ENCODE assay signal across 8 cellular contexts in the genomic region with DNA sequence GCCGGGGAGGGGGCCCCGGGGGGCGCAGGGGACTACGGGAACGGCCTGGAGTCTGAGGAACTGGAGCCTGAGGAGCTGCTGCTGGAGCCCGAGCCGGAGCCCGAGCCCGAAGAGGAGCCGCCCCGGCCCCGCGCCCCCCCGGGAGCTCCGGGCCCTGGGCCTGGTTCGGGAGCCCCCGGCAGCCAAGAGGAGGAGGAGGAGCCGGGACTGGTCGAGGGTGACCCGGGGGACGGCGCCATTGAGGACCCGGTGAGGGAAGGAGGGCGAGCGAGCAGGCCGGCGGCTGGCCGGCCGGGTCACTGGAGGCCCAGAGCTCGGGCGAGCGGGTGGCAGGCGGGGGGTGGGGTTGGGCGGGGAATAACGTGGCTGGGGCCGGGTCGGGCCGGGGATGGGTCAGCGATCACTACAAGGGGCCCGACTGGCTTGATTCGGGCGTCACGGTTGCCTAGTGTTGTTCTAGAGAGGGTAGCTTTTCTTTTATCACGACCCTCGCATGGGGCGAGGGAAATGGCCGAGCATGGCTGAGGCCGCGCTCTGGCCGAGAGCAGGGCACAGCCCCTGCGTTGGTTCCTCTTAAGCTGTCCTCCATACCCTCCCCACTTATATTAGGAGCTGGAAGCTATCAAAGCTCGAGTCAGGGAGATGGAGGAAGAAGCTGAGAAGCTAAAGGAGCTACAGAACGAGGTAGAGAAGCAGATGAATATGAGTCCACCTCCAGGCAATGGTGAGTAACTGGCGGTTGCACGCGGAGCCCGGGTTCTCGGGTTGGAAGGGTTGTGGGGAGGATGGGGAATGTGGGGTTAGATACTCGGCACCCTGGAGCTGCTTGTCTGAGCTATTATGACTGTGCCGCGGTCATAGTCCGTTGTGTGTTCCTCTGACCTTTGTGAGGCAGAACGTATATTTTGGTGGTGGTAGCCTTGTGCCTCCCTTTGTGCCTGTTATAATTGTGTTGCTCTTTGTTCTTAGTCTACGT. TPM values are rescaled to one million over a fixed set of nuclear protein-coding genes. Genes with fewer than 3 reads are reported as not detected.
A peak's percentile ranks its signal among the peaks of the same experiment; 100 is the strongest.
DNase-seq lines count a peak whose midpoint lies in the region; ATAC-seq and TF ChIP-seq lines count a peak whose summit lies in the region.

No MANE protein-coding gene starts in this region.

- H3K4me1 ChIP-seq in HAP-1 (peaks cover 17% of the 10 kb centered on the region), mucosa of descending colon (ENCODE audit: low read depth) (peaks cover 10% of the 10 kb centered on the region), stomach (peaks cover 19 to 36% (median 29%) of the 10 kb centered on the region in 4 donors)

- H3K9me3 Mint-ChIP-seq in activated CD4-positive, alpha-beta memory T cell treated with anti-CD3 and anti-CD28 coated beads, Interleukin-2, amount 10 ng/mL, durations not matched to agents 7 days and 5 days, result peaks cover 5% of the 10 kb centered on the region
- H3K9me3 Mint-ChIP-seq in endothelial cell (ENCODE audit: unreplicated experiment), result no peaks in the 10 kb centered on the region

- POLR2A ChIA-PET in activated CD4-positive, alpha-beta memory T cell treated with anti-CD3 and anti-CD28 coated beads, Interleukin-2, amount 10 ng/mL, durations not matched to agents 7 days and 5 days (lab: Charles Lee), result interaction anchor here (0.6 to 7.2 kb wide), 28 partner anchors 9 to 1465 kb away, joined by 3 to 282 read pairs (median 4); a partner anchor contains a TSS

- H3K4me1 Mint-ChIP-seq in activated CD4-positive, alpha-beta memory T cell treated with anti-CD3 and anti-CD28 coated beads, Interleukin-2, amount 10 ng/mL, durations not matched to agents 7 days and 5 days, result peaks cover 31% of the 10 kb centered on the region
- H3K4me1 Mint-ChIP-seq in endothelial cell (ENCODE audit: unreplicated experiment), result peaks cover 40% of the 10 kb centered on the region

- intact Hi-C loops in mucosa of descending colon (cut with DNase I, micrococcal nuclease), result loop anchor here in 1 of 2 donors (10.0 kb wide), 1 partner anchor 143 kb away; a partner anchor contains a TSS
- intact Hi-C loops in stomach (cut with DNase I; ENCODE audit: low total_unique reads), result loop anchor here (10.0 kb wide), 2 partner anchors 143 to 243 kb away; a partner anchor contains a TSS

- 0 to 1% (median 1%) methylated on average over 31 to 64 of the region's 64 CpGs for WGBS in stomach, 5 donors

- H3K36me3 Mint-ChIP-seq in activated CD4-positive, alpha-beta memory T cell treated with anti-CD3 and anti-CD28 coated beads, Interleukin-2, amount 10 ng/mL, durations not matched to agents 7 days and 5 days (ENCODE audit: low read depth), result peaks cover 48% of the 10 kb centered on the region
- H3K36me3 Mint-ChIP-seq in endothelial cell (ENCODE audit: low read depth, unreplicated experiment), result peaks cover 33% of the 10 kb centered on the region

- TF ChIP-seq EP300 in stomach (IDR thresholded peaks at IDR 0.05), result no peak

- H3K9me3 ChIP-seq in HAP-1 (no peaks in the 10 kb centered on the region), mucosa of descending colon (no peaks in the 10 kb centered on the region), stomach (no peaks in the 10 kb centered on the region)

- H3K4me3 ChIP-seq in HAP-1 (peak overlapping the region; percentile 88), mucosa of descending colon (peak overlapping the region; percentile 91), stomach (peak overlapping the region; percentile 90 to 96 (median 92))

- TF ChIP-seq CTCF in endothelial cell (IDR thresholded peaks at IDR 0.05; ENCODE audit: unreplicated experiment) (no peak), mucosa of descending colon (IDR thresholded peaks at IDR 0.05) (no peak), stomach (IDR thresholded peaks at IDR 0.05) (no peak)

- CTCF ChIA-PET in activated CD4-positive, alpha-beta memory T cell treated with anti-CD3 and anti-CD28 coated beads, Interleukin-2, amount 10 ng/mL, durations not matched to agents 7 days and 5 days (lab: Charles Lee), result interaction anchor here (0.5 to 4.6 kb wide), 26 partner anchors 11 to 1100 kb away, joined by 3 to 58 read pairs (median 4); a partner anchor contains a TSS

- peak overlapping the region; percentile 87 for H3K4me3 Mint-ChIP-seq in activated CD4-positive, alpha-beta memory T cell treated with anti-CD3 and anti-CD28 coated beads, Interleukin-2, amount 10 ng/mL, durations not matched to agents 7 days and 5 days
- peak overlapping the region; percentile 94 for H3K4me3 Mint-ChIP-seq in endothelial cell (ENCODE audit: unreplicated experiment)

- in situ Hi-C loops in G401 (cut with HindIII; ENCODE audit: low sequenced_read_pairs) (no loop called here), HAP-1 (cut with MboI; ENCODE audit: low sequenced_read_pairs) (loop anchor here (10.0 kb wide), 1 partner anchor 233 kb away; a partner anchor contains a TSS)

- H3K27me3 ChIP-seq in HAP-1 (ENCODE audit: low read depth), result no peaks in the 10 kb centered on the region
- H3K27me3 ChIP-seq in stomach, result no peaks in the 10 kb centered on the region

- no peak for TF ChIP-seq POLR2A in stomach (IDR thresholded peaks at IDR 0.05)

- no peaks in the 10 kb centered on the region for H3K27me3 Mint-ChIP-seq in activated CD4-positive, alpha-beta memory T cell treated with anti-CD3 and anti-CD28 coated beads, Interleukin-2, amount 10 ng/mL, durations not matched to agents 7 days and 5 days
- peaks cover 18% of the 10 kb centered on the region for H3K27me3 Mint-ChIP-seq in endothelial cell (ENCODE audit: unreplicated experiment)

- peaks cover 43% of the 10 kb centered on the region for H3K36me3 ChIP-seq in HAP-1 (replicated peaks)
- no peaks in the 10 kb centered on the region for H3K36me3 ChIP-seq in mucosa of descending colon (ENCODE audit: low read depth)
- peaks cover 27 to 45% (median 42%) of the 10 kb centered on the region in 4 donors for H3K36me3 ChIP-seq in stomach

- ATAC-seq in mucosa of descending colon, result peak; percentile 40

- DNase-seq in G401 (ENCODE audit: low spot score) (peak; percentile 23), HAP-1 (ENCODE audit: low spot score in 2 of 2) (peak; percentile 30 to 57), NAMALWA (ENCODE audit: low spot score) (peak; percentile 63), endothelial cell (ENCODE audit: low spot score) (peak; percentile 48), mucosa of descending colon (peak; percentile 60 to 81 (median 63)), stomach (peak; percentile 52), NCI-H1105 treated with DMSO at 0.1 percent for 48 hours (lab: John Stamatoyannopoulos, UW) (no peak)
- peak; percentile 74 for DNase-seq in activated CD4-positive, alpha-beta memory T cell treated with anti-CD3 and anti-CD28 coated beads, Interleukin-2, amount 10 ng/mL, durations not matched to agents 7 days and 5 days

- peak overlapping the region; percentile 96 to 100 (median 98) for H3K27ac ChIP-seq in stomach

- peak overlapping the region; percentile 72 for H3K27ac Mint-ChIP-seq in activated CD4-positive, alpha-beta memory T cell treated with anti-CD3 and anti-CD28 coated beads, Interleukin-2, amount 10 ng/mL, durations not matched to agents 7 days and 5 days
- H3K27ac Mint-ChIP-seq in endothelial cell (ENCODE audit: unreplicated experiment), result peak overlapping the region; percentile 92

RNA-seq across cellular contexts. Expression of a gene that starts 0.6 kb away (rescaled TPM):
- 112 and 138 TPM in 2 replicates for total RNA-seq in G401 (2014; rRNA removed; shearing (Covaris generic))
- 100 to 1,000 TPM; 194 to 198 TPM for total RNA-seq in activated CD4-positive, alpha-beta memory T cell treated with anti-CD3 and anti-CD28 coated beads, Interleukin-2, amount 10 ng/mL, durations not matched to agents 7 days and 5 days
- total RNA-seq in endothelial cell (ENCODE audit: unreplicated experiment), result 191 TPM
- total RNA-seq in mucosa of descending colon, result 100 to 1,000 TPM; 157 to 185 (median 157) TPM
- total RNA-seq in stomach, result 100 to 1,000 TPM in 2 of 5 donors, 10 to 100 TPM in 3; 24.5 to 152 (median 70.5) TPM
- polyA plus RNA-seq in stomach, result 100 to 1,000 TPM; 131 to 190 (median 147) TPM

RNA-seq across cellular contexts. Expression of a gene that starts 15.2 kb away (rescaled TPM):
- total RNA-seq in G401 (2014; rRNA removed; shearing (Covaris generic)), result 16.4 and 17.3 TPM in 2 replicates
- total RNA-seq in activated CD4-positive, alpha-beta memory T cell treated with anti-CD3 and anti-CD28 coated beads, Interleukin-2, amount 10 ng/mL, durations not matched to agents 7 days and 5 days, result 1 to 10 TPM; 2.1 to 4.1 TPM
- total RNA-seq in endothelial cell (ENCODE audit: unreplicated experiment) (22.0 TPM), mucosa of descending colon (100 to 1,000 TPM in 1 of 3 donors, 10 to 100 TPM in 2; 40.6 to 116 (median 41.4) TPM), stomach (10 to 100 TPM; 14.0 to 47.5 (median 39.8) TPM)
- polyA plus RNA-seq in stomach, result 10 to 100 TPM; 28.1 to 84.1 (median 48.4) TPM

RNA-seq across cellular contexts. Expression of a gene that starts 19.2 kb away (rescaled TPM):
- 3.9 and 9.6 TPM in 2 replicates for total RNA-seq in G401 (2014; rRNA removed; shearing (Covaris generic))
- 10 to 100 TPM; 29.7 to 34.4 TPM for total RNA-seq in activated CD4-positive, alpha-beta memory T cell treated with anti-CD3 and anti-CD28 coated beads, Interleukin-2, amount 10 ng/mL, durations not matched to agents 7 days and 5 days
- total RNA-seq in endothelial cell (ENCODE audit: unreplicated experiment), result 8.4 TPM
- 10 to 100 TPM; 16.2 to 17.3 (median 17.1) TPM for total RNA-seq in mucosa of descending colon
- 10 to 100 TPM in 1 of 5 donors, 1 to 10 TPM in 4; 1.7 to 17.0 (median 6.8) TPM for total RNA-seq in stomach
- polyA plus RNA-seq in stomach, result 10 to 100 TPM; 13.5 to 17.6 (median 16.4) TPM

RNA-seq across cellular contexts. Expression of a gene that starts 30.8 kb away (rescaled TPM):
- total RNA-seq in G401 (2014; rRNA removed; shearing (Covaris generic)), result 21.3 and 25.9 TPM in 2 replicates
- total RNA-seq in activated CD4-positive, alpha-beta memory T cell treated with anti-CD3 and anti-CD28 coated beads, Interleukin-2, amount 10 ng/mL, durations not matched to agents 7 days and 5 days, result 1 to 10 TPM; 2.0 TPM
- total RNA-seq in endothelial cell (ENCODE audit: unreplicated experiment) (35.3 TPM), mucosa of descending colon (10 to 100 TPM in 1 of 3 donors, 1 to 10 TPM in 2; 2.3 to 35.5 (median 5.4) TPM), stomach (10 to 100 TPM; 14.1 to 33.3 (median 22.3) TPM)
- 10 to 100 TPM in 2 of 3 donors, 1 to 10 TPM in 1; 7.0 to 18.3 (median 12.5) TPM for polyA plus RNA-seq in stomach

RNA-seq across cellular contexts. Expression of a gene that starts 35.9 kb away (rescaled TPM):
- 17.5 and 25.9 TPM in 2 replicates for total RNA-seq in G401 (2014; rRNA removed; shearing (Covaris generic))
- total RNA-seq in activated CD4-positive, alpha-beta memory T cell treated with anti-CD3 and anti-CD28 coated beads, Interleukin-2, amount 10 ng/mL, durations not matched to agents 7 days and 5 days, result 10 to 100 TPM; 11.7 to 11.9 TPM
- total RNA-seq in endothelial cell (ENCODE audit: unreplicated experiment) (21.7 TPM), mucosa of descending colon (10 to 100 TPM; 15.3 to 18.3 (median 17.3) TPM), stomach (100 to 1,000 TPM in 1 of 5 donors, 10 to 100 TPM in 1, 1 to 10 TPM in 3; 5.1 to 103 (median 8.3) TPM)
- 1 to 10 TPM; 5.8 to 9.6 (median 7.0) TPM for polyA plus RNA-seq in stomach
